In genomic region chr5:60883229-60883628, GRCh38 we compare ENCODE assay signal across 11 cellular contexts. TPM values are rescaled to one million over a fixed set of nuclear protein-coding genes. Genes with fewer than 3 reads are reported as not detected.
DNase-seq lines count a peak whose midpoint lies in the region; ATAC-seq and TF ChIP-seq lines count a peak whose summit lies in the region.
"Had no signal": no experiment of that assay in that cellular context is flagged by ENCODE, and none has a peak within 500 bp of the region (broad histone marks: within the 10 kb centered on the region; RNA-seq: fewer than 3 reads in every experiment).

No MANE protein-coding gene starts in this region.

- intact Hi-C loops in Calu3 (cut with micrococcal nuclease; ENCODE audit: unreplicated experiment) (loop anchor here (1.0 kb wide), 1 partner anchor 206 kb away; no protein-coding TSS in a partner anchor), HCT116 (cut with micrococcal nuclease) (loop anchor here (1.0 kb wide), 1 partner anchor 206 kb away; no protein-coding TSS in a partner anchor), sigmoid colon (cut with DNase I) (no loop called here)

- no peaks in the 10 kb centered on the region for H3K4me1 Mint-ChIP-seq in Calu3 (ENCODE audit: low read depth, unreplicated experiment)

- no peak overlapping the region for H2AFZ ChIP-seq in HCT116 (ENCODE audit: low read depth, low read length, poor library complexity, severe bottlenecking)

- POLR2A ChIA-PET in HCT116 (lab: Charles Lee), result interaction anchor here (0.6 kb wide), 1 partner anchor 33 kb away, joined by 4 read pairs; no protein-coding TSS in a partner anchor

- H3K4me3 ChIP-seq in HCT116 (replicated peaks in 1 of 2; ENCODE audit: low read depth in 1 of 2, low read length in 2 of 2), result no peak overlapping the region
- H3K4me3 ChIP-seq in kidney epithelial cell (ENCODE audit: low read depth, low read length), result no peak overlapping the region
- no peak overlapping the region for H3K4me3 ChIP-seq in sigmoid colon
- H3K4me3 ChIP-seq: skin epidermis had no signal

- TF ChIP-seq CTCF in Calu3 (IDR thresholded peaks at IDR 0.05; ENCODE audit: unreplicated experiment) (no peak), HCT116 (IDR thresholded peaks at IDR 0.05 in 2 of 3, conservative IDR thresholded peaks at IDR 0.05 in 1 of 3; ENCODE audit: borderline replicate concordance in 1 of 3, insufficient read depth in 1 of 3, low read depth in 2 of 3, low read length in 2 of 3) (peak; percentile 31 to 73 (median 63); a peak in 5 of 6 replicates), VCaP (conservative IDR thresholded peaks at IDR 0.05) (peak; percentile 95), kidney epithelial cell (IDR thresholded peaks at IDR 0.05; ENCODE audit: insufficient read depth, low read length, poor library complexity, severe bottlenecking) (peak; percentile 41), sigmoid colon (IDR thresholded peaks at IDR 0.05) (no peak)

- H3K36me3 Mint-ChIP-seq in Calu3 (ENCODE audit: insufficient read depth, unreplicated experiment), result peaks cover 5% of the 10 kb centered on the region

- RAD21 ChIA-PET in HCT116 (lab: Charles Lee; ENCODE audit: low non-redundant PET in 1 of 2, low total read pairs in 2 of 2, uncharacterized antibody in 2 of 2, unreplicated experiment in 2 of 2), result no interaction called here

- DNase-seq in Calu3 (peak; percentile 3), HCT116 (ENCODE audit: low read depth, low spot score) (peak; percentile 6), kidney epithelial cell (ENCODE audit: low read depth) (no peak), SW480 (ENCODE audit: low spot score) (no peak), sigmoid colon (no peak)
- DNase-seq: activated CD4-positive, alpha-beta T cell treated with anti-CD3 and anti-CD28 coated beads for 4 hours; foreskin melanocyte had no signal

- no peak overlapping the region for H3K4me2 ChIP-seq in HCT116 (ENCODE audit: low read length)

- H3K27me3 Mint-ChIP-seq in Calu3 (ENCODE audit: unreplicated experiment), result no peaks in the 10 kb centered on the region

- TF ChIP-seq POLR2A in HCT116 (IDR thresholded peaks at IDR 0.05; ENCODE audit: borderline replicate concordance, extremely low read depth, insufficient read depth, insufficient read length) (no peak), sigmoid colon (IDR thresholded peaks at IDR 0.05) (no peak)

- CTCF ChIA-PET in Calu3 (lab: Charles Lee) (no interaction called here), HCT116 (lab: Charles Lee) (no interaction called here)

- no peak overlapping the region for H3K27ac Mint-ChIP-seq in Calu3 (ENCODE audit: unreplicated experiment)

- no peaks in the 10 kb centered on the region for H3K9me2 ChIP-seq in HCT116 (ENCODE audit: insufficient read depth)

- H3K4me3 Mint-ChIP-seq in Calu3 (ENCODE audit: low read depth, unreplicated experiment), result no peak overlapping the region

- no peak for TF ChIP-seq EP300 in sigmoid colon (IDR thresholded peaks at IDR 0.05)

- ATAC-seq in HCT116, result peak; percentile 66
- ATAC-seq in GM21529 (IDR thresholded peaks at IDR 0.05; ENCODE audit: unreplicated experiment), result no peak
- no peak for ATAC-seq in GM21576 (IDR thresholded peaks at IDR 0.05; ENCODE audit: unreplicated experiment)

- TF ChIP-seq RAD21 in HCT116 (IDR thresholded peaks at IDR 0.05; ENCODE audit: low read depth), result peak; percentile 65

- H3K27ac ChIP-seq in HCT116 (ENCODE audit: low read depth, low read length) (no peak overlapping the region), VCaP (no peak overlapping the region), sigmoid colon (no peak overlapping the region)
- H3K27ac ChIP-seq: skin epidermis had no signal

- no peaks in the 10 kb centered on the region for H3K4me1 ChIP-seq in HCT116 (ENCODE audit: control insufficient read depth in 1 of 2, insufficient read depth in 2 of 2, low read length in 2 of 2)
- H3K4me1 ChIP-seq in sigmoid colon, result no peaks in the 10 kb centered on the region

- no peaks in the 10 kb centered on the region for H3K79me2 ChIP-seq in HCT116 (ENCODE audit: insufficient read depth, low read length)

- BruUV-seq in Calu3 (replicated peaks; lab: Mats Ljungman, UMichigan) (no TSS peak), HCT116 (replicated peaks; lab: Mats Ljungman, UMichigan) (no TSS peak)

- no peak overlapping the region for H3K9ac ChIP-seq in HCT116 (ENCODE audit: low read length)

- H3K27me3 ChIP-seq in HCT116 (ENCODE audit: insufficient read depth, low read length) (no peaks in the 10 kb centered on the region), kidney epithelial cell (ENCODE audit: control insufficient read depth, insufficient read depth, low read length) (no peaks in the 10 kb centered on the region), sigmoid colon (no peaks in the 10 kb centered on the region)

- peaks cover 9% of the 10 kb centered on the region for H3K9me3 Mint-ChIP-seq in Calu3 (ENCODE audit: low read depth, unreplicated experiment)

- H3K9me3 ChIP-seq in HCT116 (ENCODE audit: control insufficient read depth in 1 of 2, insufficient read depth in 1 of 2, low read depth in 1 of 2, low read length in 2 of 2) (no peaks in the 10 kb centered on the region), sigmoid colon (no peaks in the 10 kb centered on the region)

- H3K36me3 ChIP-seq in HCT116 (ENCODE audit: control insufficient read depth in 1 of 2, insufficient read depth in 2 of 2, low read length in 2 of 2), result no peaks in the 10 kb centered on the region
- H3K36me3 ChIP-seq in kidney epithelial cell (ENCODE audit: control insufficient read depth, insufficient read depth, low read length), result no peaks in the 10 kb centered on the region
- H3K36me3 ChIP-seq in sigmoid colon, result peaks cover 0 to 6% (median 0%) of the 10 kb centered on the region in 4 donors

- no peaks in the 10 kb centered on the region for H4K20me1 ChIP-seq in HCT116 (ENCODE audit: insufficient read depth)

TF ChIP-seq in HCT116, 20 proteins besides CTCF, POLR2A, EP300 and RAD21 (continues in another document):
- TF ChIP-seq EGR1 (IDR thresholded peaks at IDR 0.05; ENCODE audit: low read depth) (no peak), EZH2 (IDR thresholded peaks at IDR 0.05) (no peak), EZH2phosphoT487 (IDR thresholded peaks at IDR 0.05; ENCODE audit: borderline replicate concordance) (no peak), POLR2AphosphoS5 (IDR thresholded peaks at IDR 0.05; ENCODE audit: low read depth, low read length) (no peak), SRF (IDR thresholded peaks at IDR 0.05; ENCODE audit: low read depth) (no peak), REST (IDR thresholded peaks at IDR 0.05; ENCODE audit: low read depth) (no peak), TCF7L2 (IDR thresholded peaks at IDR 0.05; ENCODE audit: borderline replicate concordance, extremely low read depth, insufficient read depth, insufficient read length) (no peak), ATF3 (IDR thresholded peaks at IDR 0.05) (no peak), JUND (IDR thresholded peaks at IDR 0.05) (no peak), ELF1 (IDR thresholded peaks at IDR 0.05; ENCODE audit: borderline replicate concordance, low read depth) (no peak), MAX (IDR thresholded peaks at IDR 0.05) (no peak), SIN3A (IDR thresholded peaks at IDR 0.05; ENCODE audit: low read depth) (no peak), SP1 (IDR thresholded peaks at IDR 0.05; ENCODE audit: low read depth) (no peak), ZNF274 (IDR thresholded peaks at IDR 0.05; ENCODE audit: low read depth, low read length) (no peak)

RNA-seq across cellular contexts. Expression of gene ELOVL7, which starts 39.2 kb away (rescaled TPM):
- total RNA-seq in Calu3 (2022), result 40.5 and 42.7 TPM in 2 replicates
- 20.0 TPM for total RNA-seq in HCT116 (2021; ENCODE audit: unreplicated experiment)
- polyA plus RNA-seq in HCT116 (2012), result 9.8 and 11.0 TPM in 2 replicates
- 31.6 and 35.3 TPM in 2 replicates for total RNA-seq in kidney epithelial cell
- total RNA-seq in sigmoid colon, result 1 to 10 TPM; 1.4 to 2.7 (median 2.1) TPM
- polyA plus RNA-seq in sigmoid colon, result 1 to 10 TPM; 1.2 to 8.9 (median 5.5) TPM

Comparison
In these comparisons a context has a peak if more than half of its experiments do, and no peak if none do; other contexts are left out.
1. DNase-seq: peak in Calu3 (single experiment) and HCT116 (single experiment); none in kidney epithelial cell (single experiment), SW480 (single experiment) and sigmoid colon (single experiment).
2. CTCF ChIP-seq: peak in HCT116 (3 of 3), VCaP (single experiment) and kidney epithelial cell (single experiment); none in Calu3 (single experiment) and sigmoid colon (0 of 4).